Comparison of ENCODE assay signal across 8 cellular contexts in genomic region chr6:77740380-77740779, GRCh38.
DNase-seq lines count a peak whose midpoint lies in the region; ATAC-seq, FAIRE-seq and TF ChIP-seq lines count a peak whose summit lies in the region.

No MANE protein-coding gene starts in this region.

- no peaks in the 10 kb centered on the region for H3K9me3 ChIP-seq in A549
- H3K9me3 ChIP-seq in naive thymus-derived CD4-positive, alpha-beta T cell (ENCODE audit: control insufficient read depth in 2 of 3, low read length in 3 of 3): no peaks in the 10 kb centered on the region

- no peak overlapping the region for H3K4me3 ChIP-seq in A549
- H3K4me3 ChIP-seq in naive thymus-derived CD4-positive, alpha-beta T cell (ENCODE audit: low read length): no peak overlapping the region

- CTCF ChIA-PET in A549 (lab: Yijun Ruan, JAX): no interaction called here
- CTCF ChIA-PET in RWPE1 (lab: Yijun Ruan, JAX): no interaction called here
- CTCF ChIA-PET in naive thymus-derived CD4-positive, alpha-beta T cell (lab: Charles Lee): no interaction called here

- H3K27ac Mint-ChIP-seq in naive thymus-derived CD4-positive, alpha-beta T cell: no peak overlapping the region

- 0% methylated on average over 1 of the region's 1 CpG for WGBS in A549 (ENCODE audit: missing lambda C conversion rate)

- intact Hi-C loops in naive thymus-derived CD4-positive, alpha-beta T cell (cut with micrococcal nuclease): no loop called here

- TF ChIP-seq EP300 in A549 (IDR thresholded peaks at IDR 0.05): no peak

- H3K9me3 Mint-ChIP-seq in naive thymus-derived CD4-positive, alpha-beta T cell: peaks cover 0 to 12% (median 6%) of the 10 kb centered on the region in 11 donors

- FAIRE-seq in A549 (lab: Jason Lieb, UNC): no peak

- H3K27me3 ChIP-seq in foreskin keratinocyte: no peaks in the 10 kb centered on the region
- H3K27me3 ChIP-seq in naive thymus-derived CD4-positive, alpha-beta T cell (ENCODE audit: control insufficient read depth in 2 of 2, insufficient read depth in 2 of 2, low read length in 2 of 2): peaks cover 0 to 4% of the 10 kb centered on the region in 2 donors

- H3K4me1 Mint-ChIP-seq in naive thymus-derived CD4-positive, alpha-beta T cell: no peaks in the 10 kb centered on the region

- peak in 1 of 2 experiments; percentile 24; a peak in 2 of 5 replicates for TF ChIP-seq RAD21 in A549 (conservative IDR thresholded peaks at IDR 0.05 in 1 of 2, IDR thresholded peaks at IDR 0.05 in 1 of 2)

- no peaks in the 10 kb centered on the region for H3K4me1 ChIP-seq in A549
- H3K4me1 ChIP-seq in foreskin keratinocyte: no peaks in the 10 kb centered on the region
- H3K4me1 ChIP-seq in naive thymus-derived CD4-positive, alpha-beta T cell (ENCODE audit: control insufficient read depth in 2 of 2, insufficient read depth in 2 of 2, low read length in 2 of 2): no peaks in the 10 kb centered on the region

- no peak for ATAC-seq in A549
- peak; percentile 50 for ATAC-seq in GM18868 (IDR thresholded peaks at IDR 0.05; ENCODE audit: unreplicated experiment)
- peak; percentile 20 for ATAC-seq in foreskin keratinocyte
- ATAC-seq in naive thymus-derived CD4-positive, alpha-beta T cell: no peak

- no peaks in the 10 kb centered on the region for H3K36me3 Mint-ChIP-seq in naive thymus-derived CD4-positive, alpha-beta T cell

- H3K27ac ChIP-seq in A549 (no peak overlapping the region), RWPE1 (no peak overlapping the region), foreskin keratinocyte (no peak overlapping the region)
- no peak overlapping the region for H3K27ac ChIP-seq in naive thymus-derived CD4-positive, alpha-beta T cell (ENCODE audit: low read depth, low read length)

- no peak for TF ChIP-seq POLR2A in A549 (IDR thresholded peaks at IDR 0.05; ENCODE audit: low read length)

- peak; percentile 29; the same call in 2 of the 3 replicates for TF ChIP-seq CTCF in A549 (IDR thresholded peaks at IDR 0.05)
- TF ChIP-seq CTCF in RWPE1 (conservative IDR thresholded peaks at IDR 0.05; ENCODE audit: low read depth): peak; percentile 40
- peak; percentile 64 for TF ChIP-seq CTCF in foreskin keratinocyte (conservative IDR thresholded peaks at IDR 0.05)

- no peaks in the 10 kb centered on the region for H3K27me3 Mint-ChIP-seq in naive thymus-derived CD4-positive, alpha-beta T cell

- POLR2A ChIA-PET in A549 (lab: Yijun Ruan, JAX) (no interaction called here), RWPE1 (lab: Yijun Ruan, JAX; ENCODE audit: low non-redundant PET) (no interaction called here)
- POLR2A ChIA-PET in naive thymus-derived CD4-positive, alpha-beta T cell (lab: Charles Lee): no interaction called here

- H3K4me2 ChIP-seq in A549: no peak overlapping the region

- DNase-seq in A549 (ENCODE audit: low read depth in 1 of 2, low spot score in 1 of 2) (peak; percentile 3 to 22), RWPE1 (ENCODE audit: low spot score) (peak; percentile 14), foreskin keratinocyte (peak in 1 of 2 donors; percentile 15), occipital lobe (lab: John Stamatoyannopoulos, UW) (no peak), NCI-H774 (lab: John Stamatoyannopoulos, UW) (no peak)
- no peak for DNase-seq in activated effector memory CD4-positive, alpha-beta T cell treated with Interleukin-2 at 50 U/mL for 16 hours
- no peak for DNase-seq in naive thymus-derived CD4-positive, alpha-beta T cell

- no peak overlapping the region for H3K4me3 Mint-ChIP-seq in naive thymus-derived CD4-positive, alpha-beta T cell

- no peaks in the 10 kb centered on the region for H3K36me3 ChIP-seq in naive thymus-derived CD4-positive, alpha-beta T cell (ENCODE audit: control insufficient read depth in 2 of 3, insufficient read depth in 3 of 3, low read length in 3 of 3)

TF ChIP-seq in A549, 52 proteins besides CTCF, POLR2A, EP300 and RAD21:
- no peak for TF ChIP-seq ELK1 (IDR thresholded peaks at IDR 0.05; ENCODE audit: low read depth, low read length)
- TF ChIP-seq KDM1A (IDR thresholded peaks at IDR 0.05; ENCODE audit: low read depth): no peak
- TF ChIP-seq SMC3 (IDR thresholded peaks at IDR 0.05): peak; percentile 40

Comparison
In these comparisons a context has a peak if more than half of its experiments do, and no peak if none do; other contexts are left out.
1. ATAC-seq: peak in GM18868 (single experiment) and foreskin keratinocyte (single experiment); none in A549 (0 of 2) and naive thymus-derived CD4-positive, alpha-beta T cell (single experiment).
2. DNase-seq: peak in A549 (2 of 2) and RWPE1 (single experiment); none in activated effector memory CD4-positive, alpha-beta T cell treated with Interleukin-2 at 50 U/mL for 16 hours (single experiment), occipital lobe (single experiment), naive thymus-derived CD4-positive, alpha-beta T cell (0 of 9) and NCI-H774 (single experiment).
3. Peak in every context shown above with its lines, with median percentiles within 50 percentile points of each other: CTCF ChIP-seq.